ENCODE assay signal across 17 cellular contexts in the genomic region with DNA sequence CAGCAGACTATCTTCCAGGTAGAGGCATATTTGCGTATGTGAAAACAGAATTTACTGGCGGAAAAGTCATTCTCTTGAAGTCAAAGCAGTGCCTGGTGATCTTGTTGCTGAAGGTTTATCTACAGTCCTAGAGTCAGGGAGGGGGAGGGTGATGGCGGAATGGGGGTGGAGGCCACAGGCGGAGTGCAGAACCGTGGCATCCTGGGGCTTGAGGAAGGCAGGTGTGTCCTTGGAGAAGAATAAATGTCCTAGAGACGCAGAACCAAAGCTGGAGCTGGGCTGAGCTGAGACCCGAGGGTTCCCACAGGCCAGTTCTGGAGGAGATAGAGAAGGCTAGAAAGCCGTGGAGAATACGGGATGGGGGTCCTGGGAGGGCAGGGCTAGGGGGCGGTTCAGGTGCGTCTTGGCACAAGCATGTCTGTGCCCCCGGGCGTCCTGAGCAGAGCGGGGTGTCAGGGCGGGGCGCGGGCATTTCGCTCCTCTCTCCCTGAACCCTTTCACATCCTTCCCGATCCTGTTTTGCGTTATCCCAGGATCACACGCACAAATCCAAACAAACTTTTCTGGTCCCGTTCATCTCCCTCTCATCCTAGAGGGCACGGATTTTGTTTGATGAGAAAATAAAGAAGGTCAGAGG.
"Had no signal": no experiment of that assay in that cellular context is flagged by ENCODE, and none has a peak within 500 bp of the region (broad histone marks: within the 10 kb centered on the region; RNA-seq: fewer than 3 reads in every experiment).

No MANE protein-coding gene starts in this region.

- H3K4me3 Mint-ChIP-seq: activated CD8-positive, alpha-beta T cell treated with anti-CD3 and anti-CD28 coated beads, Interleukin-2, amount 10 ng/mL, durations not matched to agents 7 days and 5 days; activated T-helper 1 cell treated with anti-CD3 and anti-CD28 coated beads, Interleukin-12 subunit alpha, Interleukin-12 subunit beta, Interleukin-2, Interleukin-4 antibody, amounts not matched to agents 30 ng/mL and 10 ng/mL and 1 ng/mL, durations not matched to agents 14 hours and 24 hours and 36 hours; stimulated activated memory B cell treated with anti-CD40 and anti-IgM and Interleukin-4, amounts not matched to agents 10 μg/mL and 1 μg/mL and 100 μg/mL, for 72 hours had no signal

- H3K36me3 Mint-ChIP-seq: naive thymus-derived CD8-positive, alpha-beta T cell; stimulated activated memory B cell treated with anti-CD40 and anti-IgM and Interleukin-4, amounts not matched to agents 10 μg/mL and 1 μg/mL and 100 μg/mL, for 72 hours had no signal

- H3K27ac Mint-ChIP-seq: activated CD8-positive, alpha-beta T cell treated with anti-CD3 and anti-CD28 coated beads, Interleukin-2, amount 10 ng/mL, durations not matched to agents 7 days and 5 days; activated T-helper 1 cell treated with anti-CD3 and anti-CD28 coated beads, Interleukin-12 subunit alpha, Interleukin-12 subunit beta, Interleukin-2, Interleukin-4 antibody, amounts not matched to agents 30 ng/mL and 10 ng/mL and 1 ng/mL, durations not matched to agents 14 hours and 24 hours and 36 hours; stimulated activated memory B cell treated with anti-CD40 and anti-IgM and Interleukin-4, amounts not matched to agents 10 μg/mL and 1 μg/mL and 100 μg/mL, for 72 hours had no signal

- FAIRE-seq: astrocyte, colon had no signal

- H3K36me3 ChIP-seq: cardiac muscle cell, spleen had no signal

- H3K4me3 ChIP-seq: cardiac muscle cell, mucosa of descending colon, spleen had no signal

- H3K9me3 ChIP-seq: mucosa of descending colon, spleen had no signal

- DNase-seq: activated CD4-positive, alpha-beta T cell treated with anti-CD3 and anti-CD28 coated beads for 48 hours; activated CD8-positive, alpha-beta T cell treated with anti-CD3 and anti-CD28 coated beads, Interleukin-2, amount 10 ng/mL, durations not matched to agents 7 days and 5 days; activated naive CD4-positive, alpha-beta T cell treated with Interleukin-2 at 50 U/mL for 16 hours; foreskin melanocyte; head of caudate nucleus; mucosa of descending colon; naive thymus-derived CD8-positive, alpha-beta T cell; spleen; stimulated activated CD4-positive, alpha-beta T cell treated with anti-CD3 and anti-CD28 coated beads, Interleukin-1b, Interleukin-23, amount 100 ng/mL, for 48 hours; trophoblast cell had no signal

- H3K27me3 ChIP-seq: cardiac muscle cell had no signal

- ATAC-seq: activated CD8-positive, alpha-beta T cell treated with anti-CD3 and anti-CD28 coated beads, Interleukin-2, amount 10 ng/mL, durations not matched to agents 7 days and 5 days; left lobe of liver; mucosa of descending colon; naive thymus-derived CD8-positive, alpha-beta T cell; sciatic nerve; stimulated activated memory B cell treated with anti-CD40 and anti-IgM and Interleukin-4, amounts not matched to agents 10 μg/mL and 1 μg/mL and 100 μg/mL, for 72 hours had no signal

- H3K27ac ChIP-seq: cardiac muscle cell, spleen had no signal

- H3K9me3 Mint-ChIP-seq: activated T-helper 1 cell treated with anti-CD3 and anti-CD28 coated beads, Interleukin-12 subunit alpha, Interleukin-12 subunit beta, Interleukin-2, Interleukin-4 antibody, amounts not matched to agents 30 ng/mL and 10 ng/mL and 1 ng/mL, durations not matched to agents 14 hours and 24 hours and 36 hours; naive thymus-derived CD8-positive, alpha-beta T cell; stimulated activated memory B cell treated with anti-CD40 and anti-IgM and Interleukin-4, amounts not matched to agents 10 μg/mL and 1 μg/mL and 100 μg/mL, for 72 hours had no signal
